In genomic region chr1:19315378-19316206, GRCh38 we compare ENCODE assay signal across 11 cellular contexts. TPM values are rescaled to one million over a fixed set of nuclear protein-coding genes. Genes with fewer than 3 reads are reported as not detected.
DNase-seq lines count a peak whose midpoint lies in the region; ATAC-seq and TF ChIP-seq lines count a peak whose summit lies in the region.
"Had no signal": no experiment of that assay in that cellular context is flagged by ENCODE, and none has a peak within 500 bp of the region (broad histone marks: within the 10 kb centered on the region; RNA-seq: fewer than 3 reads in every experiment).

No MANE protein-coding gene starts in this region.

- no peak overlapping the region for H2AFZ ChIP-seq in PC-3 (ENCODE audit: low read length)

- H3K79me2 ChIP-seq in PC-3 (ENCODE audit: low read length), result peaks cover 37% of the 10 kb centered on the region

- H3K4me3 Mint-ChIP-seq in activated T-cell treated with anti-CD3 and anti-CD28 coated beads, Interleukin-2, amount 50 U/mL, for 4 hours, result no peak overlapping the region

- no peak for TF ChIP-seq CTCF in GM20000 (IDR thresholded peaks at IDR 0.05; ENCODE audit: extremely low read depth, missing control alignments)
- TF ChIP-seq CTCF in PC-3 (conservative IDR thresholded peaks at IDR 0.05; ENCODE audit: low read depth, low read length), result no peak

- no peak overlapping the region for H3K4me3 ChIP-seq in PC-3 (ENCODE audit: low read length)
- H3K4me3 ChIP-seq: cardiac muscle cell had no signal

- H3F3A ChIP-seq in PC-3 (ENCODE audit: low read length, unreplicated experiment), result no peaks in the 10 kb centered on the region

- DNase-seq in CD1c-positive myeloid dendritic cell (ENCODE audit: extremely low spot score), result peak; percentile 63
- peak; percentile 65 for DNase-seq in GM20000 (ENCODE audit: low spot score)
- peak; percentile 48 for DNase-seq in PC-3
- peak; percentile 76 for DNase-seq in germinal center (ENCODE audit: low spot score)
- no peak for DNase-seq in mucosa of gallbladder (ENCODE audit: low spot score)
- no peak for DNase-seq in activated T-cell treated with anti-CD3 and anti-CD28 coated beads, Interleukin-2, amount 50 U/mL, for 4 hours
- no peak for DNase-seq in RPMI8226
- no peak for DNase-seq in cortex of kidney (lab: John Stamatoyannopoulos, UW)
- DNase-seq: NCI-H446 treated with DMSO at 0.1 percent for 48 hours, posterior cingulate gyrus had no signal

- peak; percentile 5; the same call in 1 of the 2 replicates for ATAC-seq in PC-3
- no peak for ATAC-seq in activated T-cell treated with anti-CD3 and anti-CD28 coated beads, Interleukin-2, amount 50 U/mL, for 4 hours

- H3K27me3 Mint-ChIP-seq in activated T-cell treated with anti-CD3 and anti-CD28 coated beads, Interleukin-2, amount 50 U/mL, for 4 hours (ENCODE audit: low read depth), result no peaks in the 10 kb centered on the region

- no peaks in the 10 kb centered on the region for H3K9me2 ChIP-seq in PC-3 (replicated peaks; ENCODE audit: low read length)

- no peaks in the 10 kb centered on the region for H3K27me3 ChIP-seq in PC-3 (ENCODE audit: low read length)
- H3K27me3 ChIP-seq: cardiac muscle cell had no signal

- intact Hi-C loops in PC-3 (cut with micrococcal nuclease), result no loop called here

- peaks cover 28% of the 10 kb centered on the region for H3K4me1 Mint-ChIP-seq in activated T-cell treated with anti-CD3 and anti-CD28 coated beads, Interleukin-2, amount 50 U/mL, for 4 hours (ENCODE audit: low read depth)

- peak overlapping the region; percentile 28 for H3K27ac ChIP-seq in PC-3 (ENCODE audit: low read length)
- H3K27ac ChIP-seq: cardiac muscle cell had no signal

- no peaks in the 10 kb centered on the region for H3K9me3 ChIP-seq in PC-3 (ENCODE audit: low read length)

- CTCF ChIA-PET in PC-3 (lab: Charles Lee), result no interaction called here

- peaks cover 44% of the 10 kb centered on the region for H3K4me1 ChIP-seq in PC-3 (ENCODE audit: insufficient read depth, low read length)

- no peak overlapping the region for H3K9ac ChIP-seq in PC-3 (ENCODE audit: low read length)

- H4K20me1 ChIP-seq in PC-3 (ENCODE audit: low read length), result no peaks in the 10 kb centered on the region

- POLR2A ChIA-PET in PC-3 (lab: Charles Lee; ENCODE audit: unreplicated experiment), result no interaction called here

- H3K36me3 Mint-ChIP-seq in activated T-cell treated with anti-CD3 and anti-CD28 coated beads, Interleukin-2, amount 50 U/mL, for 4 hours (ENCODE audit: insufficient read depth), result no peaks in the 10 kb centered on the region

- no TSS peak for BruUV-seq in PC-3 (replicated peaks; lab: Mats Ljungman, UMichigan)

- H3K36me3 ChIP-seq in PC-3 (ENCODE audit: low read depth, low read length), result no peaks in the 10 kb centered on the region; the same call in 1 of the 2 replicates
- H3K36me3 ChIP-seq: cardiac muscle cell had no signal

- H3K4me2 ChIP-seq in PC-3 (ENCODE audit: low read length), result peak overlapping the region; percentile 51

- H3K9me3 Mint-ChIP-seq in activated T-cell treated with anti-CD3 and anti-CD28 coated beads, Interleukin-2, amount 50 U/mL, for 4 hours, result no peaks in the 10 kb centered on the region

RNA-seq across cellular contexts. Expression of gene SLC66A1, which starts 3.5 kb away (rescaled TPM):
- total RNA-seq in PC-3 (2014; rRNA removed) (27.7 and 28.9 TPM in 2 replicates), mucosa of gallbladder (19.9 TPM)
- total RNA-seq in activated T-cell treated with anti-CD3 and anti-CD28 coated beads, Interleukin-2, amount 50 U/mL, for 4 hours, result 1 to 10 TPM; 2.8 to 4.3 (median 3.6) TPM

RNA-seq across cellular contexts. Expression of gene AKR7A2, which starts 3.6 kb away (rescaled TPM):
- total RNA-seq in PC-3 (2014; rRNA removed) (63.3 and 72.3 TPM in 2 replicates), mucosa of gallbladder (104 TPM)
- total RNA-seq in activated T-cell treated with anti-CD3 and anti-CD28 coated beads, Interleukin-2, amount 50 U/mL, for 4 hours, result 10 to 100 TPM; 19.2 to 26.3 (median 20.5) TPM

RNA-seq across cellular contexts. Expression of gene AKR7A3, which starts 27.0 kb away (rescaled TPM):
- total RNA-seq in PC-3 (2014; rRNA removed) (0.40 and 1.2 TPM in 2 replicates), mucosa of gallbladder (390 TPM)
- total RNA-seq in activated T-cell treated with anti-CD3 and anti-CD28 coated beads, Interleukin-2, amount 50 U/mL, for 4 hours, result 1 to 10 TPM in 2 of 3 donors, under 1 TPM in 1; 0.53 to 1.3 (median 1.0) TPM

Comparison
In these comparisons a context has a peak if more than half of its experiments do, and no peak if none do; other contexts are left out.
1. DNase-seq: peak in CD1c-positive myeloid dendritic cell (single experiment), GM20000 (single experiment), PC-3 (single experiment) and germinal center (single experiment); none in mucosa of gallbladder (single experiment), activated T-cell treated with anti-CD3 and anti-CD28 coated beads, Interleukin-2, amount 50 U/mL, for 4 hours (single experiment), RPMI8226 (single experiment) and cortex of kidney (single experiment).
2. RNA of gene AKR7A3, which starts 27.0 kb away (total RNA-seq): 390 TPM in mucosa of gallbladder (single experiment); 0.53 to 1.3 TPM in activated T-cell treated with anti-CD3 and anti-CD28 coated beads, Interleukin-2, amount 50 U/mL, for 4 hours and 0.40 to 1.2 TPM in PC-3; every median in the first group is over 100 times any median in the second.